8 cellular contexts compared by ENCODE assay signal in the genomic region with DNA sequence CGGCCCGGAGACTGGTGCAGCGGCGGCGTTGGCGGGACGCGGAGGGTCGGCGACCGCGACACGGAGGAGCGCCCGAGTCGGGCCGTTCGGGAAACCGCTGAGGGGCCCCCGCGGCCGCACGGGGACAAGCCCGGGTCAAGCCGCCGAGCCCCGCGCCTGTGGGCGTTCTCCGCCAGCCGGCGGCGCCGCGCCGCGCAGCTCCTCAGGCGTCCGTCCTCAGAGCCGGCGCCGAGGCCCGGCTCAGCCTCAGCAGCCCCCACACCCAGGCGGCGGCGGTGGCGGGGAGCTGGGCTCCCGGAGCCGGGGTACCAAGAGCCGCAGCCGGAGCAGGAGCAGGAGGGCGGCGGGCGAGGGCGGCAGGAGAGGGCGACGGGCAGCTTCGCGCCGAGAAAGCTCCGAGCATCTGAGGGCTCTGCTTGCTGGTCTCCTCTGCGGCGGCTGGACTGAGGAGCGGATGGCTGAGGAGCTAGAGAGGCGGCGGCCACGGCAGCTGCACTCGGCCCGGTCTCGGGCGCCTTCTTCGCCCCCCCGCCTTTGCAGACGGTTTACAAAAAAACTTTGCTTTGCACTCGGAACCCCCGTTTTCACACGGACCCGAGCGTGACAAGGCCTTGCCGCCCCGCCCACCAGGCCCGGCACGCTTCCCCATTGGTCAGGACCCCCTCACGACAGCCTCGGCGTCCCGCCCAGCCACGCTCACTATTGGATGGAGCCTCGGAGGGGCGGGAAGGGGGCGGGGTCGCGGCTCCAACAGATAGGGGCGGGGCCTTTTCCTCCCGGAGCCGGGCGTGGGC. TPM values are rescaled to one million over a fixed set of nuclear protein-coding genes. Genes with fewer than 3 reads are reported as not detected.
DNase-seq lines count a peak whose midpoint lies in the region; ATAC-seq, FAIRE-seq and TF ChIP-seq lines count a peak whose summit lies in the region.

A gene with protein sequence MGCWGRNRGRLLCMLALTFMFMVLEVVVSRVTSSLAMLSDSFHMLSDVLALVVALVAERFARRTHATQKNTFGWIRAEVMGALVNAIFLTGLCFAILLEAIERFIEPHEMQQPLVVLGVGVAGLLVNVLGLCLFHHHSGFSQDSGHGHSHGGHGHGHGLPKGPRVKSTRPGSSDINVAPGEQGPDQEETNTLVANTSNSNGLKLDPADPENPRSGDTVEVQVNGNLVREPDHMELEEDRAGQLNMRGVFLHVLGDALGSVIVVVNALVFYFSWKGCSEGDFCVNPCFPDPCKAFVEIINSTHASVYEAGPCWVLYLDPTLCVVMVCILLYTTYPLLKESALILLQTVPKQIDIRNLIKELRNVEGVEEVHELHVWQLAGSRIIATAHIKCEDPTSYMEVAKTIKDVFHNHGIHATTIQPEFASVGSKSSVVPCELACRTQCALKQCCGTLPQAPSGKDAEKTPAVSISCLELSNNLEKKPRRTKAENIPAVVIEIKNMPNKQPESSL (minus strand): TSS at position 522 of the 794 bp plus-strand sequence. CDS start 549 bp downstream, outside the sequence.

- ATAC-seq in GM21367 (IDR thresholded peaks at IDR 0.05; ENCODE audit: unreplicated experiment) = peak; percentile 74
- peak; percentile 89 for ATAC-seq in activated CD8-positive, alpha-beta memory T cell treated with anti-CD3 and anti-CD28 coated beads, Interleukin-2, amount 10 ng/mL, durations not matched to agents 7 days and 5 days

- peaks cover 16% of the 10 kb centered on the region for H3K36me3 Mint-ChIP-seq in activated CD8-positive, alpha-beta memory T cell treated with anti-CD3 and anti-CD28 coated beads, Interleukin-2, amount 10 ng/mL, durations not matched to agents 7 days and 5 days
- H3K36me3 Mint-ChIP-seq in endodermal cell (ENCODE audit: low read depth) = no peaks in the 10 kb centered on the region

- no peak for TF ChIP-seq CTCF in endodermal cell (conservative IDR thresholded peaks at IDR 0.05)

- H3K4me1 ChIP-seq in endodermal cell (ENCODE audit: control insufficient read depth, insufficient read depth, low read length) = peaks cover 14% of the 10 kb centered on the region
- H3K4me1 ChIP-seq in mesodermal cell (ENCODE audit: control insufficient read depth, insufficient read depth, low read length, poor library complexity, severe bottlenecking) = peaks cover 20% of the 10 kb centered on the region

- DNase-seq in COLO829 (ENCODE audit: low spot score) (peak; percentile 99), HTR-8/SVneo (ENCODE audit: insufficient read length, low spot score) (peak; percentile 99), NOMO-1 treated with dmso at 0.1 percent for 144 hours (lab: John Stamatoyannopoulos, UW; ENCODE audit: unreplicated experiment) (peak; percentile 97), endodermal cell (peak; percentile 99)
- DNase-seq in activated CD8-positive, alpha-beta memory T cell treated with anti-CD3 and anti-CD28 coated beads, Interleukin-2, amount 10 ng/mL, durations not matched to agents 7 days and 5 days = peak; percentile 99
- peak; percentile 99 for DNase-seq in stimulated activated CD8-positive, alpha-beta memory T cell treated with anti-CD3 and anti-CD28 coated beads, Interleukin-15, amount 100 ng/mL, for 4 hours (ENCODE audit: low read depth in 2 of 2)

- H3K27ac Mint-ChIP-seq in activated CD8-positive, alpha-beta memory T cell treated with anti-CD3 and anti-CD28 coated beads, Interleukin-2, amount 10 ng/mL, durations not matched to agents 7 days and 5 days = peak within 1 kb of the TSS; percentile 90
- H3K27ac Mint-ChIP-seq in endodermal cell = peak within 1 kb of the TSS; percentile 84

- 0% methylated on average over 29 to 97 of the region's 97 CpGs for WGBS in endodermal cell (ENCODE audit: insufficient coverage in 1 of 2, insufficient read length in 1 of 2), 2 experiments
- 0% methylated on average over 65 to 84 of the region's 97 CpGs for WGBS in mesodermal cell (ENCODE audit: insufficient coverage in 2 of 2), 2 experiments

- H3K4me3 ChIP-seq in endodermal cell (ENCODE audit: low read length) = peak within 1 kb of the TSS; percentile 98
- peak within 1 kb of the TSS; percentile 87 for H3K4me3 ChIP-seq in mesodermal cell (ENCODE audit: extremely low read depth, insufficient read depth, low read length, poor library complexity, severe bottlenecking)

- peak; percentile 66 for FAIRE-seq in HTR-8/SVneo (lab: Jason Lieb, UNC)

- no peaks in the 10 kb centered on the region for H3K27me3 Mint-ChIP-seq in activated CD8-positive, alpha-beta memory T cell treated with anti-CD3 and anti-CD28 coated beads, Interleukin-2, amount 10 ng/mL, durations not matched to agents 7 days and 5 days
- no peaks in the 10 kb centered on the region for H3K27me3 Mint-ChIP-seq in endodermal cell (ENCODE audit: insufficient read depth)

- H3K27me3 ChIP-seq in endodermal cell (ENCODE audit: control insufficient read depth, insufficient read depth, low read length, poor library complexity, severe bottlenecking) = no peaks in the 10 kb centered on the region

- H3K36me3 ChIP-seq in endodermal cell (ENCODE audit: control insufficient read depth, insufficient read depth, low read length) (no peaks in the 10 kb centered on the region), mesodermal cell (ENCODE audit: control insufficient read depth, insufficient read depth, low read length) (peaks cover 5% of the 10 kb centered on the region)

- peaks cover 58% of the 10 kb centered on the region for H3K4me1 Mint-ChIP-seq in activated CD8-positive, alpha-beta memory T cell treated with anti-CD3 and anti-CD28 coated beads, Interleukin-2, amount 10 ng/mL, durations not matched to agents 7 days and 5 days
- H3K4me1 Mint-ChIP-seq in endodermal cell = peaks cover 45% of the 10 kb centered on the region

- peak within 1 kb of the TSS; percentile 98 for H3K4me3 Mint-ChIP-seq in activated CD8-positive, alpha-beta memory T cell treated with anti-CD3 and anti-CD28 coated beads, Interleukin-2, amount 10 ng/mL, durations not matched to agents 7 days and 5 days
- H3K4me3 Mint-ChIP-seq in endodermal cell = peak within 1 kb of the TSS; percentile 83

- no peaks in the 10 kb centered on the region for H3K9me3 ChIP-seq in endodermal cell (ENCODE audit: control insufficient read depth, low read length)
- no peaks in the 10 kb centered on the region for H3K9me3 ChIP-seq in mesodermal cell (ENCODE audit: control insufficient read depth, low read length)

- no peaks in the 10 kb centered on the region for H3K9me3 Mint-ChIP-seq in activated CD8-positive, alpha-beta memory T cell treated with anti-CD3 and anti-CD28 coated beads, Interleukin-2, amount 10 ng/mL, durations not matched to agents 7 days and 5 days (ENCODE audit: low read depth)
- H3K9me3 Mint-ChIP-seq in endodermal cell = no peaks in the 10 kb centered on the region

- CTCF ChIA-PET in activated CD8-positive, alpha-beta memory T cell treated with anti-CD3 and anti-CD28 coated beads, Interleukin-2, amount 10 ng/mL, durations not matched to agents 7 days and 5 days (lab: Charles Lee) = interaction anchor here (0.8 to 3.0 kb wide), 13 partner anchors 28 to 705 kb away, joined by 3 to 12 read pairs (median 6); partner anchors contain the start of genes DTL and INTS7

- H3K27ac ChIP-seq in endodermal cell (ENCODE audit: low read depth, low read length) = peak within 1 kb of the TSS; percentile 39
- H3K27ac ChIP-seq in mesodermal cell (ENCODE audit: low read depth, low read length, severe bottlenecking) = peak within 1 kb of the TSS; percentile 36

- H3K9ac ChIP-seq in endodermal cell (ENCODE audit: extremely low read depth, low read length, poor library complexity, severe bottlenecking) = peak within 1 kb of the TSS; percentile 33

RNA-seq across cellular contexts. Expression of the gene that starts here (rescaled TPM):
- 1 to 10 TPM; 7.9 to 9.3 TPM for total RNA-seq in activated CD8-positive, alpha-beta memory T cell treated with anti-CD3 and anti-CD28 coated beads, Interleukin-2, amount 10 ng/mL, durations not matched to agents 7 days and 5 days
- total RNA-seq in endodermal cell = 10 to 100 TPM in 1 of 2 donors, 1 to 10 TPM in 1; 9.0 to 14.0 TPM
- 12.3 TPM for polyA plus RNA-seq in endodermal cell (2013, experiment 1 of 2)
- 11.4 TPM for polyA plus RNA-seq in endodermal cell (2013, experiment 2 of 2)
- polyA plus RNA-seq in mesodermal cell (2013, experiment 1 of 2) = 8.8 TPM
- 9.3 TPM for polyA plus RNA-seq in mesodermal cell (2013, experiment 2 of 2)

Comparison
In these comparisons a context has a peak if more than half of its experiments do, and no peak if none do; other contexts are left out.
1. Peak in every context shown above with its lines: DNase-seq, ATAC-seq, H3K4me3 ChIP-seq and H3K27ac ChIP-seq.